In genomic region chr1:70205437-70206118, GRCh38 we compare ENCODE assay signal across 8 cellular contexts. TPM values are rescaled to one million over a fixed set of nuclear protein-coding genes. Genes with fewer than 3 reads are reported as not detected.
DNase-seq lines count a peak whose midpoint lies in the region; ATAC-seq and TF ChIP-seq lines count a peak whose summit lies in the region.

Gene LRRC40 (minus strand): TSS chr1:70205579. CDS start chr1:70205540, 39 bp downstream.

- peaks cover 0 to 13% of the 10 kb centered on the region in 2 experiments for H3K36me3 ChIP-seq in SK-N-SH (replicated peaks in 1 of 2; ENCODE audit: control insufficient read depth in 1 of 2, insufficient read depth in 2 of 2, low read length in 1 of 2)
- H3K36me3 ChIP-seq in suprapubic skin, result no peaks in the 10 kb centered on the region

- peaks cover 70% of the 10 kb centered on the region for H3K4me1 Mint-ChIP-seq in activated naive CD4-positive, alpha-beta T cell treated with anti-CD3 and anti-CD28 coated beads, Interleukin-2, amount 50 U/mL, for 24 hours

- H3K36me3 Mint-ChIP-seq in activated naive CD4-positive, alpha-beta T cell treated with anti-CD3 and anti-CD28 coated beads, Interleukin-2, amount 50 U/mL, for 24 hours, result peaks cover 9% of the 10 kb centered on the region

- H3K9me2 ChIP-seq in SK-N-SH, result no peaks in the 10 kb centered on the region

- CTCF ChIA-PET in SK-N-SH (lab: Yijun Ruan, JAX), result interaction anchor here (0.8 to 1.1 kb wide), 3 partner anchors 16 to 296 kb away, joined by 3 read pairs; partner anchors contain the start of gene SRSF11

- TF ChIP-seq CTCF in SK-N-SH (IDR thresholded peaks at IDR 0.05), result 0 out of 2 replicates have a peak, but pooled peaks have one; percentile 9
- no peak for TF ChIP-seq CTCF in suprapubic skin (IDR thresholded peaks at IDR 0.05)

- peaks cover 6% of the 10 kb centered on the region; the same call in 1 of the 2 replicates for H4K20me1 ChIP-seq in SK-N-SH (ENCODE audit: insufficient read depth)

- peak within 1 kb of the TSS; percentile 96 for H3K9ac ChIP-seq in SK-N-SH

- H3K4me2 ChIP-seq in SK-N-SH, result peak within 1 kb of the TSS; percentile 85

- peaks cover 15% of the 10 kb centered on the region for H3F3A ChIP-seq in SK-N-SH (replicated peaks; ENCODE audit: insufficient read depth)

- H3K9me3 ChIP-seq in SK-N-SH, result no peaks in the 10 kb centered on the region
- H3K9me3 ChIP-seq in suprapubic skin, result no peaks in the 10 kb centered on the region

- POLR2A ChIA-PET in SK-N-SH (lab: Yijun Ruan, JAX), result interaction anchor here (0.6 to 2.4 kb wide), 5 partner anchors 10 to 206 kb away, joined by 3 to 16 read pairs (median 3); partner anchors contain the start of genes ANKRD13C, CTH and SRSF11

- H3K4me1 ChIP-seq in SK-N-SH (ENCODE audit: control insufficient read depth in 1 of 2, insufficient read depth in 2 of 2, low read depth in 1 of 2, low read length in 1 of 2) (peaks cover 4% of the 10 kb centered on the region in 2 experiments; a peak in 3 of 4 replicates), suprapubic skin (peaks cover 55% of the 10 kb centered on the region)

- no peak for TF ChIP-seq RAD21 in SK-N-SH (IDR thresholded peaks at IDR 0.05; ENCODE audit: low read length)

- peak within 1 kb of the TSS; percentile 99 for H3K4me3 Mint-ChIP-seq in activated naive CD4-positive, alpha-beta T cell treated with anti-CD3 and anti-CD28 coated beads, Interleukin-2, amount 50 U/mL, for 24 hours

- under 1% methylated on average over 20 of the region's 46 CpGs for WGBS in SK-N-SH (ENCODE audit: low lambda C conversion rate)
- under 1% methylated on average over 44 of the region's 46 CpGs for WGBS in suprapubic skin

- H3K9me3 Mint-ChIP-seq in activated naive CD4-positive, alpha-beta T cell treated with anti-CD3 and anti-CD28 coated beads, Interleukin-2, amount 50 U/mL, for 24 hours, result no peaks in the 10 kb centered on the region

- TF ChIP-seq POLR2A in suprapubic skin (IDR thresholded peaks at IDR 0.05), result peak; percentile 5 to 60

- H3K27ac ChIP-seq in SK-N-SH (ENCODE audit: low read depth in 2 of 2, low read length in 1 of 2), result peak within 1 kb of the TSS; percentile 90 to 93
- peak within 1 kb of the TSS; percentile 92 for H3K27ac ChIP-seq in suprapubic skin

- peaks cover 100% of the 10 kb centered on the region for H3K79me2 ChIP-seq in SK-N-SH (ENCODE audit: insufficient read depth)

- peak within 1 kb of the TSS; percentile 74 to 91 for H3K4me3 ChIP-seq in SK-N-SH (ENCODE audit: low read depth in 2 of 2, low read length in 1 of 2)
- H3K4me3 ChIP-seq in suprapubic skin, result peak within 1 kb of the TSS; percentile 73

- H3K27me3 ChIP-seq in SK-N-SH (ENCODE audit: insufficient read depth) (no peaks in the 10 kb centered on the region), suprapubic skin (no peaks in the 10 kb centered on the region)

- H2AFZ ChIP-seq in SK-N-SH (ENCODE audit: low read depth), result peak within 1 kb of the TSS; percentile 83

- H3K27ac Mint-ChIP-seq in activated naive CD4-positive, alpha-beta T cell treated with anti-CD3 and anti-CD28 coated beads, Interleukin-2, amount 50 U/mL, for 24 hours, result peak within 1 kb of the TSS; percentile 98

- peak; percentile 70 for ATAC-seq in HG02571 (IDR thresholded peaks at IDR 0.05; ENCODE audit: unreplicated experiment)

- DNase-seq in GM04504 (ENCODE audit: low read depth) (peak; percentile 87), NCI-H1048 (lab: John Stamatoyannopoulos, UW) (peak; percentile 81), SK-N-SH (peak; percentile 91), globus pallidus (ENCODE audit: low spot score) (peak; percentile 94), nucleus accumbens (lab: John Stamatoyannopoulos, UW) (peak; percentile 46 to 98 (median 92)), suprapubic skin (ENCODE audit: low spot score in 2 of 2) (peak; percentile 96 to 97)

- H3K27me3 Mint-ChIP-seq in activated naive CD4-positive, alpha-beta T cell treated with anti-CD3 and anti-CD28 coated beads, Interleukin-2, amount 50 U/mL, for 24 hours, result no peaks in the 10 kb centered on the region

- peak; percentile 12 to 30; a peak in 1 of 4 replicates for TF ChIP-seq EP300 in SK-N-SH (IDR thresholded peaks at IDR 0.05; ENCODE audit: borderline replicate concordance in 1 of 2, low read depth in 1 of 2, low read length in 1 of 2)
- no peak for TF ChIP-seq EP300 in suprapubic skin (IDR thresholded peaks at IDR 0.05)

TF ChIP-seq in SK-N-SH, 30 proteins besides CTCF, POLR2A, EP300 and RAD21 (continues in another document):
- TF ChIP-seq ELF1 (IDR thresholded peaks at IDR 0.05) (peak; percentile 42; the same call in 1 of the 2 replicates), TCF12 (IDR thresholded peaks at IDR 0.05) (peak; percentile 38; the same call in 1 of the 2 replicates), TEAD4 (IDR thresholded peaks at IDR 0.05; ENCODE audit: borderline replicate concordance, insufficient read depth) (no peak), MXI1 (IDR thresholded peaks at IDR 0.05; ENCODE audit: low read depth, low read length) (peak; percentile 96), JUND (IDR thresholded peaks at IDR 0.05) (no peak), YY1 (IDR thresholded peaks at IDR 0.05; ENCODE audit: low read depth) (no peak), POLR2AphosphoS5 (IDR thresholded peaks at IDR 0.05; ENCODE audit: low read depth, low read length) (peak; percentile 89), TAF1 (IDR thresholded peaks at IDR 0.05; ENCODE audit: borderline replicate concordance, low read depth, low read length) (peak; percentile 82), REST (IDR thresholded peaks at IDR 0.05; ENCODE audit: low read depth, low read length) (0 out of 2 replicates have a peak, but pooled peaks have one; percentile 27), NFIC (IDR thresholded peaks at IDR 0.05; ENCODE audit: borderline replicate concordance) (no peak), CHD2 (IDR thresholded peaks at IDR 0.05; ENCODE audit: low read length, partially characterized antibody) (peak; percentile 91), RCOR1 (IDR thresholded peaks at IDR 0.05; ENCODE audit: low read length) (0 out of 2 replicates have a peak, but pooled peaks have one; percentile 17), IRF3 (IDR thresholded peaks at IDR 0.05; ENCODE audit: low read depth, low read length) (no peak), MAX (IDR thresholded peaks at IDR 0.05; ENCODE audit: low read depth) (peak; percentile 73), RXRA (IDR thresholded peaks at IDR 0.05; ENCODE audit: borderline replicate concordance, low read depth) (no peak), EZH2phosphoT487 (IDR thresholded peaks at IDR 0.05; ENCODE audit: borderline replicate concordance, low read depth) (no peak), FOXJ3 (CRISPR knock-in tag; IDR thresholded peaks at IDR 0.05) (0 out of 2 replicates have a peak, but pooled peaks have one; percentile 42), USF2 (IDR thresholded peaks at IDR 0.05; ENCODE audit: borderline replicate concordance, low read depth, low read length) (no peak), FOXM1 (IDR thresholded peaks at IDR 0.05; ENCODE audit: low read depth) (no peak), GABPA (IDR thresholded peaks at IDR 0.05; ENCODE audit: low read depth) (0 out of 2 replicates have a peak, but pooled peaks have one; percentile 42)

RNA-seq across cellular contexts. Expression of gene LRRC40, which starts in this region (rescaled TPM):
- 5.6 and 6.3 TPM in 2 replicates for polyA plus RNA-seq in SK-N-SH (2012; rRNA removed)
- polyA plus RNA-seq in SK-N-SH (2012; cell fraction: cytosol; rRNA removed), result 8.8 and 10.7 TPM in 2 replicates
- polyA plus RNA-seq in SK-N-SH (2012; cell fraction: nucleus; rRNA removed), result 4.1 and 7.1 TPM in 2 replicates
- total RNA-seq in suprapubic skin, result 10 to 100 TPM in 2 of 4 donors, 1 to 10 TPM in 2; 8.6 to 14.4 (median 10.4) TPM

Comparison
In these comparisons a context has a peak if more than half of its experiments do, and no peak if none do; other contexts are left out.
1. Peak in every context shown above with its lines: DNase-seq, ATAC-seq, H3K4me3 ChIP-seq and H3K27ac ChIP-seq.